In the genomic region with DNA sequence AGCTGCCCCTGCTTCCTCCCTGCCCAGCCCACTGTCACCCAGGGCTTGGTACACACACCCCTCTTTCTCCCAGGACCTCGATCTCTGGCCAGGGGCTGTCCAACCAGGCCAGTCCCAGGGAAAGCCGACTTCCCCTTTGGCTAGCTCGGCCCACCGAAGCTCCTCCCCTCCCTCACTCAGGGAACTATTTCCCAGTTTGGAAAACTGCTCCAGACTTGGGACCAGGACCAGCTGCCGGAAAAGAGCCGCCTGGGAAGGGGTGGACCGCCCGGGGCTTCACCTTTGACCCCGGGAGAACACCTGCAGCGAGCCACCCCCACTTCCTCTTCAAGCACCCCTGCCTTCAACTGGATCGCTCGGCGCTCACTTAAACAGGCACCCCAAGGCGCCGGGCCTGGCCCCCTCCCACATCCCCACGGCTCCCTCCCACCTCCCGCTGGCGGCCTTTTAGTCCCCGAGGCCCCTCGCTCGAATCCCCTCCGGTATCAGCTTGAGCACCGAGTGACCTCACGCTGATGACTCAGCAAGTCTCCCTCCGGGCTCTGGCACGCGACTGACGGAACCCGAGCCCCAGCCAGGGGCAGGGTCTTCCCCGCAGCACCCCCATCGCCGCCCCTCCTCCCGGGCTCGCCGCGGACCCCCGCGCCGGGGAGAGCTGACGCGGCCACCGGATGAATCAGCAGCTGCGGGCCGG, we compare ENCODE assay signal across 8 cellular contexts. TPM values are rescaled to one million over a fixed set of nuclear protein-coding genes. Genes with fewer than 3 reads are reported as not detected.
DNase-seq lines count a peak whose midpoint lies in the region; ATAC-seq and TF ChIP-seq lines count a peak whose summit lies in the region.

No MANE protein-coding gene starts in this region.

- H3K9me3 Mint-ChIP-seq in chondrocyte (ENCODE audit: low read depth), result no peaks in the 10 kb centered on the region

- H3K4me1 Mint-ChIP-seq in chondrocyte (ENCODE audit: low read depth), result peaks cover 40% of the 10 kb centered on the region

- peak overlapping the region; percentile 83 for H3K4me3 Mint-ChIP-seq in chondrocyte (ENCODE audit: unreplicated experiment)

- peak; percentile 43 for DNase-seq in COLO829 (ENCODE audit: low spot score)
- peak; percentile 67 for DNase-seq in MV-4-11 (lab: John Stamatoyannopoulos, UW)
- peak in 3 of 4 experiments; percentile 39 to 56 (median 49) for DNase-seq in activated CD4-positive, CD25-positive, alpha-beta regulatory T cell (lab: John Stamatoyannopoulos, UW)
- DNase-seq in chondrocyte (ENCODE audit: low spot score), result no peak
- DNase-seq in kidney tubule cell (ENCODE audit: low spot score), result peak; percentile 93
- peak; percentile 75 for DNase-seq in stimulated activated CD4-positive, alpha-beta T cell treated with anti-CD3 and anti-CD28 coated beads, Interleukin-1b, Interleukin-23, amount 100 ng/mL, for 48 hours

- peak overlapping the region; percentile 99 for H3K27ac Mint-ChIP-seq in chondrocyte (ENCODE audit: unreplicated experiment)

- no peaks in the 10 kb centered on the region for H3K27me3 Mint-ChIP-seq in chondrocyte (ENCODE audit: low read depth)

- H3K36me3 Mint-ChIP-seq in chondrocyte (ENCODE audit: low read depth), result peaks cover 3% of the 10 kb centered on the region

- peak; percentile 14 for ATAC-seq in GM21619 (IDR thresholded peaks at IDR 0.05; ENCODE audit: unreplicated experiment)
- no peak for ATAC-seq in GM19463 (IDR thresholded peaks at IDR 0.05; ENCODE audit: unreplicated experiment)

- TF ChIP-seq CTCF in chondrocyte (IDR thresholded peaks at IDR 0.05), result no peak

RNA-seq across cellular contexts. Expression of a gene that starts 0.9 kb away (rescaled TPM):
- 28.3 to 38.1 TPM (median 37.8 TPM) in 3 replicates for total RNA-seq in chondrocyte

RNA-seq across cellular contexts. Expression of a gene that starts 8.6 kb away (rescaled TPM):
- total RNA-seq in chondrocyte, result 14.5 to 16.0 TPM (median 15.8 TPM) in 3 replicates

RNA-seq across cellular contexts. Expression of a gene that starts 10.5 kb away (rescaled TPM):
- 154 to 235 TPM (median 224 TPM) in 3 replicates for total RNA-seq in chondrocyte

RNA-seq across cellular contexts. Expression of a gene that starts 15.4 kb away (rescaled TPM):
- 28.5 to 32.5 TPM (median 28.8 TPM) in 3 replicates for total RNA-seq in chondrocyte

RNA-seq across cellular contexts. Expression of a gene that starts 20.4 kb away (rescaled TPM):
- total RNA-seq in chondrocyte, result not detected in 3 replicates
